Comparison of ENCODE assay signal across 28 cellular contexts in the genomic region with DNA sequence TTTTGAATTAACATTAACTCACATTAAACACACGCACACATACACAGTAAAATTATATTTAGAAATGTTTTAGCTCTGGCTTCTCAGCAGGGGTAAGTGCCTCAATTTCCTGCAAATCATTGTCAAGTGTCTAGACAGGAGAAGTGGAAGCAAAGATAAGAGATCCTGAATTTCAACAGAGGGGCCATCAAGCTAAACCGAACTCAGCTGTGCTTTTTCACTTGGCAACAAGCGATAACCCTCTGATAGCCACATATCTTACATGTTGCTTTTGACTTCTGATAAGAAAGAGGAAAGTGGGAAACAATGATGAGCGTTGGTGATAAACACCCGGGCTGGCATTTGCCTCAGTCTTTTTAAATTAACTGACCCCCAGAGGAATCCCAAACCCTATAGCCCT.
"Had no signal": no experiment of that assay in that cellular context is flagged by ENCODE, and none has a peak within 500 bp of the region (broad histone marks: within the 10 kb centered on the region; RNA-seq: fewer than 3 reads in every experiment).

No MANE protein-coding gene starts in this region.

- H3K36me3 Mint-ChIP-seq: activated naive CD8-positive, alpha-beta T cell treated with anti-CD3 and anti-CD28 coated beads, Interleukin-2, amount 10 ng/mL, durations not matched to agents 7 days and 5 days; memory B cell; naive thymus-derived CD4-positive, alpha-beta T cell; neural progenitor cell; WTC11 had no signal

- H3K9ac ChIP-seq: neural progenitor cell had no signal

- H3K27ac ChIP-seq: coronary artery, heart right ventricle, neural progenitor cell, testis, uterus had no signal

- H3K4me3 Mint-ChIP-seq: activated CD4-positive, alpha-beta T cell treated with anti-CD3 and anti-CD28 coated beads for 36 hours; activated naive CD4-positive, alpha-beta T cell treated with anti-CD3 and anti-CD28 coated beads for 36 hours; activated naive CD8-positive, alpha-beta T cell treated with anti-CD3 and anti-CD28 coated beads, Interleukin-2, amount 10 ng/mL, durations not matched to agents 7 days and 5 days; activated T-cell treated with anti-CD3 and anti-CD28 coated beads, Interleukin-2, amount 50 U/mL, for 4 hours; memory B cell; naive thymus-derived CD4-positive, alpha-beta T cell; neural progenitor cell; WTC11 had no signal

- H3K27me3 ChIP-seq: neural progenitor cell, testis, uterus had no signal

- ATAC-seq: activated CD4-positive, alpha-beta T cell treated with anti-CD3 and anti-CD28 coated beads for 36 hours; activated T-cell treated with anti-CD3 and anti-CD28 coated beads, Interleukin-2, amount 50 U/mL, for 4 hours; heart right ventricle; left cardiac atrium; naive thymus-derived CD4-positive, alpha-beta T cell; sciatic nerve; WTC11 had no signal

- DNase-seq: activated CD4-positive, alpha-beta T cell treated with anti-CD3 and anti-CD28 coated beads for 36 hours; activated CD4-positive, alpha-beta T cell treated with anti-CD3 and anti-CD28 coated beads, Interleukin-2, amount 50 U/mL, for 4 hours; activated CD8-positive, alpha-beta memory T cell treated with anti-CD3 and anti-CD28 coated beads for 24 hours; activated CD8-positive, alpha-beta memory T cell treated with anti-CD3 and anti-CD28 coated beads, Interleukin-2, amount 50 U/mL, for 48 hours; activated naive CD4-positive, alpha-beta T cell treated with anti-CD3 and anti-CD28 coated beads for 36 hours; activated naive CD8-positive, alpha-beta T cell treated with anti-CD3 and anti-CD28 coated beads, Interleukin-2, amount 10 ng/mL, durations not matched to agents 7 days and 5 days; activated T-cell treated with anti-CD3 and anti-CD28 coated beads, Interleukin-2, amount 50 U/mL, for 4 hours; amygdala; cerebellar nuclear complex; erythroblast; foreskin fibroblast; heart right ventricle; islet precursor cell; left cardiac atrium; naive thymus-derived CD4-positive, alpha-beta T cell; posterior cingulate gyrus; small intestine; stimulated activated CD4-positive, alpha-beta T cell treated with anti-CD3 and anti-CD28 coated beads, Interleukin-4, amount 100 ng/mL, for 1 hour; stimulated activated naive CD4-positive, alpha-beta T cell; testis; trophoblast cell; uterus had no signal

- H3K4me1 Mint-ChIP-seq: activated CD4-positive, alpha-beta T cell treated with anti-CD3 and anti-CD28 coated beads for 36 hours; activated naive CD8-positive, alpha-beta T cell treated with anti-CD3 and anti-CD28 coated beads, Interleukin-2, amount 10 ng/mL, durations not matched to agents 7 days and 5 days; memory B cell; naive thymus-derived CD4-positive, alpha-beta T cell; neural progenitor cell had no signal

- H2AFZ ChIP-seq: neural progenitor cell had no signal

- H3K27ac Mint-ChIP-seq: activated CD4-positive, alpha-beta T cell treated with anti-CD3 and anti-CD28 coated beads for 36 hours; activated naive CD4-positive, alpha-beta T cell treated with anti-CD3 and anti-CD28 coated beads for 36 hours; activated naive CD8-positive, alpha-beta T cell treated with anti-CD3 and anti-CD28 coated beads, Interleukin-2, amount 10 ng/mL, durations not matched to agents 7 days and 5 days; memory B cell; naive thymus-derived CD4-positive, alpha-beta T cell; neural progenitor cell; WTC11 had no signal

- FAIRE-seq: bronchial epithelial cell, small intestine had no signal

- H3K4me1 ChIP-seq: heart right ventricle, neural progenitor cell, testis, uterus had no signal

- H3K4me2 ChIP-seq: neural progenitor cell had no signal

- H3K4me3 ChIP-seq: coronary artery, heart right ventricle, neural progenitor cell, testis, uterus had no signal

- H3K9me3 Mint-ChIP-seq: activated naive CD4-positive, alpha-beta T cell treated with anti-CD3 and anti-CD28 coated beads for 36 hours; activated naive CD8-positive, alpha-beta T cell treated with anti-CD3 and anti-CD28 coated beads, Interleukin-2, amount 10 ng/mL, durations not matched to agents 7 days and 5 days; activated T-cell treated with anti-CD3 and anti-CD28 coated beads, Interleukin-2, amount 50 U/mL, for 4 hours; neural progenitor cell; WTC11 had no signal

- H3K36me3 ChIP-seq: heart right ventricle, neural progenitor cell, uterus had no signal

- H3K9me3 ChIP-seq: heart right ventricle, testis, uterus had no signal
